15 cellular contexts compared by ENCODE assay signal in genomic region chr6:105178636-105179035, GRCh38. TPM values are rescaled to one million over a fixed set of nuclear protein-coding genes. Genes with fewer than 3 reads are reported as not detected.
DNase-seq lines count a peak whose midpoint lies in the region; ATAC-seq, FAIRE-seq and TF ChIP-seq lines count a peak whose summit lies in the region.
"Had no signal": no experiment of that assay in that cellular context is flagged by ENCODE, and none has a peak within 500 bp of the region (broad histone marks: within the 10 kb centered on the region; RNA-seq: fewer than 3 reads in every experiment).

No MANE protein-coding gene starts in this region.

- intact Hi-C loops in heart left ventricle (cut with DNase I), result loop anchor here in 2 of 10 donors (5.0 to 10.0 kb wide), 2 partner anchors 86 to 179 kb away; no protein-coding TSS in a partner anchor
- intact Hi-C loops in left cardiac atrium (cut with DNase I), result no loop called here
- intact Hi-C loops in mammary epithelial cell (cut with micrococcal nuclease), result loop anchor here (2.0 to 5.0 kb wide), 3 partner anchors 42 to 224 kb away; partner anchors contain the start of gene PREP

- H3K9ac ChIP-seq in mammary epithelial cell (ENCODE audit: insufficient read depth, low read length) (peak overlapping the region; percentile 69), iPS-15b (ENCODE audit: low read depth, low read length) (no peak overlapping the region)

- peak overlapping the region; percentile 83 for H3K4me2 ChIP-seq in mammary epithelial cell (ENCODE audit: insufficient read depth, low read depth, low read length)

- no peak for FAIRE-seq in GM12892 (lab: Jason Lieb, UNC)
- FAIRE-seq: GM12878, kidney had no signal

- H3K36me3 ChIP-seq in heart left ventricle (no peaks in the 10 kb centered on the region), mammary epithelial cell (ENCODE audit: insufficient read depth, low read length) (no peaks in the 10 kb centered on the region), iPS-15b (ENCODE audit: control insufficient read depth, insufficient read depth, low read length) (no peaks in the 10 kb centered on the region)
- H3K36me3 ChIP-seq: esophagus squamous epithelium had no signal

- 28 to 43% (median 35%) methylated on average over 5 of the region's 5 CpGs for WGBS in heart left ventricle, 4 donors
- 69% methylated on average over 5 of the region's 5 CpGs for WGBS in mammary epithelial cell (ENCODE audit: low coverage, missing lambda C conversion rate)

- peaks cover 0 to 66% (median 18%) of the 10 kb centered on the region in 9 donors for H3K27me3 ChIP-seq in heart left ventricle
- no peaks in the 10 kb centered on the region for H3K27me3 ChIP-seq in mammary epithelial cell (ENCODE audit: insufficient read depth, low read length)
- no peaks in the 10 kb centered on the region for H3K27me3 ChIP-seq in iPS-15b (ENCODE audit: control insufficient read depth, insufficient read depth, low read length)

- ATAC-seq in heart left ventricle (no peak), left cardiac atrium (no peak), HG02970 (IDR thresholded peaks at IDR 0.05; ENCODE audit: low FRiP score, unreplicated experiment) (no peak)
- ATAC-seq: naive thymus-derived CD8-positive, alpha-beta T cell had no signal

- TF ChIP-seq CTCF in heart left ventricle (IDR thresholded peaks at IDR 0.05) (no peak), mammary epithelial cell (conservative IDR thresholded peaks at IDR 0.05 in 1 of 2, IDR thresholded peaks at IDR 0.05 in 1 of 2; ENCODE audit: extremely low read depth in 1 of 2, insufficient read depth in 1 of 2, low read depth in 1 of 2, low read length in 2 of 2) (no peak)

- H3K4me3 ChIP-seq in heart left ventricle (peak overlapping the region; percentile 28 to 69 (median 61)), mammary epithelial cell (replicated peaks in 1 of 3; ENCODE audit: insufficient read depth in 1 of 3, low read depth in 2 of 3, low read length in 3 of 3) (peak overlapping the region; percentile 57 to 68 (median 57)), iPS-15b (ENCODE audit: low read depth, low read length) (peak overlapping the region; percentile 72)

- H4K20me1 ChIP-seq in mammary epithelial cell (ENCODE audit: insufficient read depth, low read length), result no peaks in the 10 kb centered on the region

- TF ChIP-seq POLR2A in heart left ventricle (IDR thresholded peaks at IDR 0.05), result no peak
- no peak for TF ChIP-seq POLR2A in GM12892 (IDR thresholded peaks at IDR 0.05; ENCODE audit: low read depth, low read length)

- BruUV-seq in mammary epithelial cell (replicated peaks; lab: Mats Ljungman, UMichigan), result TSS peak; percentile 42

- H2AFZ ChIP-seq in mammary epithelial cell (ENCODE audit: low read depth, low read length), result peak overlapping the region; percentile 88

- H3K79me2 ChIP-seq in mammary epithelial cell (ENCODE audit: insufficient read depth, low read length), result peaks cover 41% of the 10 kb centered on the region

- dilution Hi-C loops in mammary epithelial cell (cut with HindIII; ENCODE audit: low sequenced_read_pairs), result no loop called here

- H3K27ac ChIP-seq in heart left ventricle, result peak overlapping the region in 11 of 12 donors; percentile 76 to 95 (median 90)
- peak overlapping the region; percentile 87 for H3K27ac ChIP-seq in mammary epithelial cell (ENCODE audit: insufficient read depth, low read depth, low read length)
- H3K27ac ChIP-seq: esophagus squamous epithelium had no signal

- DNase-seq in heart left ventricle (no peak), left cardiac atrium (no peak), mammary epithelial cell (no peak), superior temporal gyrus (ENCODE audit: extremely low spot score) (peak; percentile 69), GM12892 (ENCODE audit: insufficient read length) (no peak), DMS79 (lab: John Stamatoyannopoulos, UW) (no peak)
- DNase-seq: activated CD4-positive, alpha-beta memory T cell treated with anti-CD3 and anti-CD28 coated beads, Interleukin-2, amount 10 ng/mL, durations not matched to agents 7 days and 5 days; activated effector memory CD4-positive, alpha-beta T cell treated with Interleukin-2 at 50 U/mL for 16 hours; DMS79 treated with DMSO at 0.1 percent for 48 hours; esophagus squamous epithelium; kidney; naive thymus-derived CD8-positive, alpha-beta T cell had no signal

- in situ Hi-C loops in mammary epithelial cell (cut with MboI; ENCODE audit: low sequenced_read_pairs in 2 of 2), result no loop called here

- CTCF ChIA-PET in mammary epithelial cell (lab: Charles Lee; ENCODE audit: low non-redundant PET), result no interaction called here

- H3K9me3 ChIP-seq in heart left ventricle (peaks cover 0 to 3% (median 0%) of the 10 kb centered on the region in 12 donors), mammary epithelial cell (replicated peaks; ENCODE audit: insufficient read depth, low read length) (no peaks in the 10 kb centered on the region), iPS-15b (ENCODE audit: control insufficient read depth, insufficient read depth, low read length) (no peaks in the 10 kb centered on the region)
- H3K9me3 ChIP-seq: esophagus squamous epithelium had no signal

- H3K4me1 ChIP-seq in heart left ventricle, result peaks cover 0 to 12% (median 0%) of the 10 kb centered on the region in 12 donors
- H3K4me1 ChIP-seq in mammary epithelial cell (ENCODE audit: insufficient read depth, low read length), result peaks cover 12% of the 10 kb centered on the region
- peaks cover 18% of the 10 kb centered on the region for H3K4me1 ChIP-seq in iPS-15b (ENCODE audit: control insufficient read depth, insufficient read depth, low read length)

RNA-seq across cellular contexts. Expression of gene POPDC3, which starts 1.2 kb away (rescaled TPM):
- total RNA-seq in heart left ventricle, result 10 to 100 TPM; 29.3 to 59.7 (median 51.5) TPM
- polyA plus RNA-seq in heart left ventricle, result 10 to 100 TPM; 53.0 to 54.0 TPM
- 10 to 100 TPM; 34.5 to 35.5 TPM for total RNA-seq in left cardiac atrium
- total RNA-seq in mammary epithelial cell, result 10 to 100 TPM; 14.4 to 34.0 TPM
- polyA plus RNA-seq in mammary epithelial cell, result 24.4 TPM
- 24.5 TPM for polyA minus RNA-seq in mammary epithelial cell
- not detected for polyA plus RNA-seq in GM12892 (2012; ENCODE audit: missing spikeins)
- total RNA-seq: activated CD4-positive, alpha-beta memory T cell treated with anti-CD3 and anti-CD28 coated beads, Interleukin-2, amount 10 ng/mL, durations not matched to agents 7 days and 5 days; GM12878; kidney; naive thymus-derived CD8-positive, alpha-beta T cell had no signal
- polyA plus RNA-seq: naive thymus-derived CD8-positive, alpha-beta T cell had no signal
